ENCODE assay signal across 19 cellular contexts in genomic region chr14:31320922-31321779, GRCh38.
"Had no signal": no experiment of that assay in that cellular context is flagged by ENCODE, and none has a peak within 500 bp of the region (broad histone marks: within the 10 kb centered on the region; RNA-seq: fewer than 3 reads in every experiment).

No MANE protein-coding gene starts in this region.

- DNase-seq: activated B cell treated with CpG ODN at 0.5 μM for 24 hours; activated CD4-positive, alpha-beta memory T cell treated with anti-CD3 and anti-CD28 coated beads for 36 hours; activated CD4-positive, alpha-beta T cell treated with anti-CD3 and anti-CD28 coated beads for 4 hours; activated T-cell treated with anti-CD3 and anti-CD28 coated beads for 4 hours; amniotic stem cell; central memory CD4-positive, alpha-beta T cell; mesenchymal stem cell; natural killer cell; stimulated activated CD4-positive, alpha-beta T cell treated with anti-CD3 and anti-CD28 coated beads, Interleukin-12 subunit alpha, Interleukin-12 subunit beta, amount 100 ng/mL, for 4 hours; stimulated activated CD4-positive, alpha-beta T cell treated with anti-CD3 and anti-CD28 coated beads, Interleukin-1b, Interleukin-23, amount 100 ng/mL, for 48 hours; stimulated activated CD8-positive, alpha-beta memory T cell treated with anti-CD3 and anti-CD28 coated beads, Interleukin-4, amount 100 ng/mL, for 48 hours; stimulated activated naive CD8-positive, alpha-beta T cell treated with anti-CD3 and anti-CD28 coated beads, Interleukin-15, amount 100 ng/mL, for 72 hours; SW 1271; T-helper 2 cell; upper lobe of right lung had no signal

- H3K27ac ChIP-seq: parathyroid adenoma, SJSA1, suprapubic skin, upper lobe of right lung had no signal

- H3K4me3 ChIP-seq: heart right ventricle, SJSA1, suprapubic skin, upper lobe of right lung had no signal

- H3K79me2 ChIP-seq: parathyroid adenoma had no signal

- ATAC-seq: natural killer cell; stimulated activated naive CD8-positive, alpha-beta T cell treated with anti-CD3 and anti-CD28 coated beads, Interleukin-15, amount 100 ng/mL, for 72 hours; upper lobe of right lung had no signal

- H3K9me3 ChIP-seq: heart right ventricle, SJSA1, suprapubic skin, upper lobe of right lung had no signal

- H3K4me1 ChIP-seq: parathyroid adenoma, SJSA1, suprapubic skin, upper lobe of right lung had no signal

- H3K27me3 ChIP-seq: heart right ventricle, SJSA1, suprapubic skin, upper lobe of right lung had no signal

- H3K9ac ChIP-seq: parathyroid adenoma had no signal

- H3K36me3 ChIP-seq: SJSA1 had no signal

- H2AFZ ChIP-seq: parathyroid adenoma had no signal
